In genomic region chr10:122103592-122103991, GRCh38 we compare ENCODE assay signal across 1 cellular context.
TF ChIP-seq lines count a peak whose summit lies in the region.

No MANE protein-coding gene starts in this region.

TF ChIP-seq in A549, 52 proteins besides CTCF, POLR2A, EP300 and RAD21 (continued from another document):
- TF ChIP-seq CBX8 (IDR thresholded peaks at IDR 0.05), result no peak
- no peak for TF ChIP-seq KDM5A (IDR thresholded peaks at IDR 0.05)
- no peak for TF ChIP-seq USF2 (IDR thresholded peaks at IDR 0.05)
- no peak for TF ChIP-seq JUN (IDR thresholded peaks at IDR 0.05)
- TF ChIP-seq FOSB (CRISPR knock-in tag; IDR thresholded peaks at IDR 0.05), result no peak
- TF ChIP-seq HEYL (CRISPR knock-in tag; IDR thresholded peaks at IDR 0.05), result 0 out of 2 replicates have a peak, but pooled peaks have one; percentile 37
- TF ChIP-seq NR3C1 (IDR thresholded peaks at IDR 0.05), result no peak
- TF ChIP-seq ZC3H11A (IDR thresholded peaks at IDR 0.05), result no peak
- TF ChIP-seq BHLHE40 (IDR thresholded peaks at IDR 0.05; ENCODE audit: low read depth, low read length), result no peak
- TF ChIP-seq PBX3 (IDR thresholded peaks at IDR 0.05), result no peak
- no peak for TF ChIP-seq MAX (IDR thresholded peaks at IDR 0.05)
